1 cellular context compared by ENCODE assay signal in genomic region chr11:66050581-66051231, GRCh38.
TF ChIP-seq lines count a peak whose summit lies in the region.

No MANE protein-coding gene starts in this region.

TF ChIP-seq in A549, 52 proteins besides CTCF, POLR2A, EP300 and RAD21 (continued from another document):
- no peak for TF ChIP-seq RARB (CRISPR knock-in tag; IDR thresholded peaks at IDR 0.05)
